Comparison of ENCODE assay signal across 9 cellular contexts in the genomic region with DNA sequence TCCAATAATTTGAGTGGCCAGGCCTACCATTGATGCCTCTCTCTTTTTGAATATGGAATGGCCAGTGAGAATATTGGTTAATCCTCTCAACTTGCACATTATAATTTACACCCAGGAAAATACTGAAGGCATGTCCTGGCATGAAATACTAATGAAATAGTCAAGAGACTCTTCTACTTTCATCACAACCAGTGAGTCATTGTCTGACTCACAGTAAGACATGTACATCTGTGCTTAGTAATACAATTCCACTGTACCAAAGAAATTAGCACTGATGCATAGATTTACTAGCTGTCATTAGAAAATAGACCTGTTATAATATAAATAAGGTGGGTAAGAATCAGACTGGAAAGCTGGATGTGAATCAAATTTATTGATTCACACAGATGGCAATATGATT. TPM values are rescaled to one million over a fixed set of nuclear protein-coding genes. Genes with fewer than 3 reads are reported as not detected.
DNase-seq lines count a peak whose midpoint lies in the region; ATAC-seq and TF ChIP-seq lines count a peak whose summit lies in the region.
"Had no signal": no experiment of that assay in that cellular context is flagged by ENCODE, and none has a peak within 500 bp of the region (broad histone marks: within the 10 kb centered on the region; RNA-seq: fewer than 3 reads in every experiment).

No MANE protein-coding gene starts in this region.

- no peak overlapping the region for H3K4me3 Mint-ChIP-seq in activated CD4-positive, alpha-beta T cell treated with anti-CD3 and anti-CD28 coated beads, Interleukin-2, amount 10 ng/mL, durations not matched to agents 7 days and 5 days
- H3K4me3 Mint-ChIP-seq: nephron had no signal

- no peaks in the 10 kb centered on the region for H3K36me3 Mint-ChIP-seq in activated CD4-positive, alpha-beta T cell treated with anti-CD3 and anti-CD28 coated beads, Interleukin-2, amount 10 ng/mL, durations not matched to agents 7 days and 5 days (ENCODE audit: low read depth)

- H3K36me3 ChIP-seq in hepatocyte (replicated peaks; ENCODE audit: insufficient read depth, low read depth) (no peaks in the 10 kb centered on the region), WERI-Rb-1 (no peaks in the 10 kb centered on the region), gastroesophageal sphincter (no peaks in the 10 kb centered on the region)

- no peak overlapping the region for H3K27ac Mint-ChIP-seq in activated CD4-positive, alpha-beta T cell treated with anti-CD3 and anti-CD28 coated beads, Interleukin-2, amount 10 ng/mL, durations not matched to agents 7 days and 5 days
- H3K27ac Mint-ChIP-seq: nephron had no signal

- ATAC-seq in HG02623 (IDR thresholded peaks at IDR 0.05; ENCODE audit: unreplicated experiment) (peak; percentile 85), GM19328 (IDR thresholded peaks at IDR 0.05; ENCODE audit: unreplicated experiment) (no peak), gastroesophageal sphincter (no peak)

- no peaks in the 10 kb centered on the region for H3K79me2 ChIP-seq in hepatocyte

- no peak for TF ChIP-seq EP300 in gastroesophageal sphincter (IDR thresholded peaks at IDR 0.05)

- TF ChIP-seq CTCF in hepatocyte (IDR thresholded peaks at IDR 0.05; ENCODE audit: poor library complexity), result no peak
- TF ChIP-seq CTCF in WERI-Rb-1 (IDR thresholded peaks at IDR 0.05; ENCODE audit: low read depth, low read length), result no peak
- no peak for TF ChIP-seq CTCF in gastroesophageal sphincter (IDR thresholded peaks at IDR 0.05)

- TF ChIP-seq POLR2A in gastroesophageal sphincter (IDR thresholded peaks at IDR 0.05), result no peak

- peaks cover 1% of the 10 kb centered on the region for H3K27me3 Mint-ChIP-seq in activated CD4-positive, alpha-beta T cell treated with anti-CD3 and anti-CD28 coated beads, Interleukin-2, amount 10 ng/mL, durations not matched to agents 7 days and 5 days

- H3K4me2 ChIP-seq in hepatocyte, result no peak overlapping the region

- H3K27ac ChIP-seq in hepatocyte (no peak overlapping the region), WERI-Rb-1 (no peak overlapping the region), gastroesophageal sphincter (no peak overlapping the region)

- H3K4me1 ChIP-seq in hepatocyte (ENCODE audit: insufficient read depth) (no peaks in the 10 kb centered on the region), gastroesophageal sphincter (no peaks in the 10 kb centered on the region)

- no peak overlapping the region for H2AFZ ChIP-seq in hepatocyte

- H4K20me1 ChIP-seq in hepatocyte (ENCODE audit: insufficient read depth, poor library complexity, severe bottlenecking), result no peaks in the 10 kb centered on the region

- no peaks in the 10 kb centered on the region for H3K27me3 ChIP-seq in hepatocyte
- no peaks in the 10 kb centered on the region for H3K27me3 ChIP-seq in WERI-Rb-1 (ENCODE audit: insufficient read depth, low read depth, severe bottlenecking)
- H3K27me3 ChIP-seq in gastroesophageal sphincter, result no peaks in the 10 kb centered on the region

- H3K9me2 ChIP-seq in hepatocyte (replicated peaks; ENCODE audit: insufficient read depth), result no peaks in the 10 kb centered on the region

- no peaks in the 10 kb centered on the region for H3K9me3 Mint-ChIP-seq in activated CD4-positive, alpha-beta T cell treated with anti-CD3 and anti-CD28 coated beads, Interleukin-2, amount 10 ng/mL, durations not matched to agents 7 days and 5 days
- H3K9me3 Mint-ChIP-seq: nephron had no signal

- DNase-seq in GM04503 (ENCODE audit: low read depth) (peak; percentile 72), NCI-H460 (ENCODE audit: extremely low read depth, low read depth) (peak; percentile 89), hepatocyte (ENCODE audit: low spot score) (peak; percentile 19), WERI-Rb-1 (no peak)
- no peak for DNase-seq in activated CD4-positive, alpha-beta T cell treated with anti-CD3 and anti-CD28 coated beads, Interleukin-2, amount 10 ng/mL, durations not matched to agents 7 days and 5 days

- H3K9me3 ChIP-seq in hepatocyte (ENCODE audit: low read depth), result no peaks in the 10 kb centered on the region
- H3K9me3 ChIP-seq in WERI-Rb-1 (ENCODE audit: severe bottlenecking), result no peaks in the 10 kb centered on the region
- no peaks in the 10 kb centered on the region for H3K9me3 ChIP-seq in gastroesophageal sphincter

- H3K4me1 Mint-ChIP-seq in activated CD4-positive, alpha-beta T cell treated with anti-CD3 and anti-CD28 coated beads, Interleukin-2, amount 10 ng/mL, durations not matched to agents 7 days and 5 days, result no peaks in the 10 kb centered on the region
- H3K4me1 Mint-ChIP-seq: nephron had no signal

- H3K4me3 ChIP-seq in hepatocyte (no peak overlapping the region), WERI-Rb-1 (ENCODE audit: low read depth, low read length) (no peak overlapping the region), gastroesophageal sphincter (no peak overlapping the region)

- CTCF ChIA-PET in activated CD4-positive, alpha-beta T cell treated with anti-CD3 and anti-CD28 coated beads, Interleukin-2, amount 10 ng/mL, durations not matched to agents 7 days and 5 days (lab: Charles Lee), result no interaction called here

- POLR2A ChIA-PET in activated CD4-positive, alpha-beta T cell treated with anti-CD3 and anti-CD28 coated beads, Interleukin-2, amount 10 ng/mL, durations not matched to agents 7 days and 5 days (lab: Charles Lee), result no interaction called here

RNA-seq across cellular contexts. Expression of gene KCNC2, which starts 31.6 kb away (rescaled TPM):
- total RNA-seq in NCI-H460 (2014; rRNA removed; shearing (Covaris generic)), result not detected in 2 replicates
- polyA plus RNA-seq in NCI-H460 (2014; cell fraction: nucleus; rRNA removed), result not detected in 2 replicates
- 0.07 TPM in 1 of 2 replicates, not detected in the other for total RNA-seq in hepatocyte
- polyA plus RNA-seq in hepatocyte, result not detected in 2 replicates
- under 1 TPM in 1 of 4 donors, not detected in 3; 0.12 TPM for total RNA-seq in gastroesophageal sphincter
- total RNA-seq in activated CD4-positive, alpha-beta T cell treated with anti-CD3 and anti-CD28 coated beads, Interleukin-2, amount 10 ng/mL, durations not matched to agents 7 days and 5 days, result not detected

Comparison
In these comparisons a context has a peak if more than half of its experiments do, and no peak if none do; other contexts are left out.
1. DNase-seq: peak in GM04503 (single experiment), NCI-H460 (single experiment) and hepatocyte (single experiment); none in WERI-Rb-1 (single experiment) and activated CD4-positive, alpha-beta T cell treated with anti-CD3 and anti-CD28 coated beads, Interleukin-2, amount 10 ng/mL, durations not matched to agents 7 days and 5 days (single experiment).